8 cellular contexts compared by ENCODE assay signal in genomic region chr7:95608344-95609173, GRCh38. TPM values are rescaled to one million over a fixed set of nuclear protein-coding genes. Genes with fewer than 3 reads are reported as not detected.
DNase-seq lines count a peak whose midpoint lies in the region; ATAC-seq and TF ChIP-seq lines count a peak whose summit lies in the region.

No MANE protein-coding gene starts in this region.

- H3F3A ChIP-seq in OCI-LY1 (ENCODE audit: insufficient read depth, low read length) (no peaks in the 10 kb centered on the region), smooth muscle cell (ENCODE audit: low read depth) (peaks cover 12% of the 10 kb centered on the region)

- peaks cover 26% of the 10 kb centered on the region for H3K4me1 ChIP-seq in OCI-LY1 (ENCODE audit: insufficient read depth, low read length, severe bottlenecking)
- peaks cover 6% of the 10 kb centered on the region for H3K4me1 ChIP-seq in smooth muscle cell (ENCODE audit: low read depth)

- ATAC-seq in GM19395 (IDR thresholded peaks at IDR 0.05; ENCODE audit: unreplicated experiment) (peak; percentile 98), HG03354 (IDR thresholded peaks at IDR 0.05; ENCODE audit: poor library complexity, severe bottlenecking, unreplicated experiment) (peak; percentile 98)

- H2AFZ ChIP-seq in OCI-LY1 (ENCODE audit: low read length) = peak overlapping the region; percentile 43; the same call in 1 of the 2 replicates
- H2AFZ ChIP-seq in smooth muscle cell (ENCODE audit: low read depth) = no peak overlapping the region

- H3K79me2 ChIP-seq in OCI-LY1 (ENCODE audit: insufficient read depth, low read length) = no peaks in the 10 kb centered on the region
- H3K79me2 ChIP-seq in smooth muscle cell (ENCODE audit: low read depth) = no peaks in the 10 kb centered on the region

- H3K36me3 ChIP-seq in OCI-LY1 (ENCODE audit: insufficient read depth, low read length) = no peaks in the 10 kb centered on the region
- H3K36me3 ChIP-seq in kidney epithelial cell (ENCODE audit: control insufficient read depth, insufficient read depth, low read length) = no peaks in the 10 kb centered on the region
- H3K36me3 ChIP-seq in smooth muscle cell (ENCODE audit: low read depth) = no peaks in the 10 kb centered on the region

- H3K9me2 ChIP-seq in OCI-LY1 (ENCODE audit: low read depth, low read length) = no peaks in the 10 kb centered on the region

- no peak for TF ChIP-seq CTCF in OCI-LY1 (IDR thresholded peaks at IDR 0.05; ENCODE audit: low read length)
- TF ChIP-seq CTCF in kidney epithelial cell (IDR thresholded peaks at IDR 0.05; ENCODE audit: insufficient read depth, low read length, poor library complexity, severe bottlenecking) = no peak
- no peak for TF ChIP-seq CTCF in smooth muscle cell (IDR thresholded peaks at IDR 0.05; ENCODE audit: borderline replicate concordance, insufficient read depth, poor library complexity, severe bottlenecking)

- H3K27me3 ChIP-seq in OCI-LY1 (ENCODE audit: insufficient read depth, low read length) (no peaks in the 10 kb centered on the region), kidney epithelial cell (ENCODE audit: control insufficient read depth, insufficient read depth, low read length) (no peaks in the 10 kb centered on the region), smooth muscle cell (ENCODE audit: low read depth) (no peaks in the 10 kb centered on the region)

- peak overlapping the region; percentile 79 for H3K27ac ChIP-seq in OCI-LY1 (ENCODE audit: low read depth, low read length, poor library complexity, severe bottlenecking)
- peak overlapping the region; percentile 93 for H3K27ac ChIP-seq in cingulate gyrus (ENCODE audit: low read depth, low read length)
- peak overlapping the region; percentile 92 for H3K27ac ChIP-seq in smooth muscle cell (ENCODE audit: low read depth)

- WGBS in smooth muscle cell (ENCODE audit: low lambda C conversion rate) = 16% methylated on average over 11 of the region's 11 CpGs

- H4K20me1 ChIP-seq in OCI-LY1 (ENCODE audit: insufficient read depth, low read length) (no peaks in the 10 kb centered on the region), smooth muscle cell (ENCODE audit: low read depth) (no peaks in the 10 kb centered on the region)

- H3K4me3 ChIP-seq in OCI-LY1 (ENCODE audit: low read depth, low read length, poor library complexity, severe bottlenecking) = peak overlapping the region; percentile 20
- no peak overlapping the region for H3K4me3 ChIP-seq in kidney epithelial cell (ENCODE audit: low read depth, low read length)
- H3K4me3 ChIP-seq in smooth muscle cell = peak overlapping the region; percentile 15

- H3K4me2 ChIP-seq in OCI-LY1 (ENCODE audit: low read length) (peak overlapping the region; percentile 57), smooth muscle cell (peak overlapping the region; percentile 74)

- H3K9ac ChIP-seq in OCI-LY1 (ENCODE audit: low read length) (no peak overlapping the region; the same call in 1 of the 2 replicates), smooth muscle cell (ENCODE audit: low read depth) (peak overlapping the region; percentile 87)

- DNase-seq in COLO668 (lab: John Stamatoyannopoulos, UW; ENCODE audit: unreplicated experiment) (peak; percentile 58), kidney epithelial cell (ENCODE audit: low read depth) (peak; percentile 91), smooth muscle cell (lab: John Stamatoyannopoulos, UW; ENCODE audit: unreplicated experiment) (peak; percentile 46), NCI-H1694 (lab: John Stamatoyannopoulos, UW) (no peak)

- H3K9me3 ChIP-seq in OCI-LY1 (ENCODE audit: low read length) = no peaks in the 10 kb centered on the region
- H3K9me3 ChIP-seq in smooth muscle cell (replicated peaks; ENCODE audit: low read depth) = no peaks in the 10 kb centered on the region

RNA-seq across cellular contexts. Expression of gene PDK4, which starts 12.2 kb away (rescaled TPM):
- total RNA-seq in kidney epithelial cell = 0.42 and 0.48 TPM in 2 replicates
- not detected in 2 replicates for total RNA-seq in smooth muscle cell
- polyA plus RNA-seq in smooth muscle cell = 0.37 TPM in 1 of 2 replicates, not detected in the other
